19 cellular contexts compared by ENCODE assay signal in the genomic region with DNA sequence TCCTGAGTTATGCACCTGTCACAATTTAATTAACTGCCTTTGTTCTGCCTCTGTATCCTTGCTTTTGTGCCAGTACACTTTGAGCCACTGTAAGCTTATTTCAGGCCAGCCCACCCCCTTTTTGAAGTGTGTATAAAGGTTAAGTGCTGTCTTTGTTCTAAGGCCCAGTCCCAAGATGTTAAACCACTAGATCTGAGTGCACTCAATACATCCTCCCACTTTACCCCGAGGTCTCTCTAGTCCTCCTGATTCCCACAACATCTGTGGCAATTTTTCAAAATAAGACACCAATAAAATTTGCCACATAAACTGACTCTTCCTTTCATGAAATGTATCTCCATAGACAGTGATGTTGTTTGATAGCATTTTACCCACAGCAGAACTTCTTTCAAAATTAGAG.
A peak's percentile ranks its signal among the peaks of the same experiment; 100 is the strongest.
DNase-seq lines count a peak whose midpoint lies in the region; ATAC-seq and TF ChIP-seq lines count a peak whose summit lies in the region.
"Had no signal": no experiment of that assay in that cellular context is flagged by ENCODE, and none has a peak within 500 bp of the region (broad histone marks: within the 10 kb centered on the region; RNA-seq: fewer than 3 reads in every experiment).

No MANE protein-coding gene starts in this region.

- no peaks in the 10 kb centered on the region for H3K4me1 Mint-ChIP-seq in MCF 10A (ENCODE audit: insufficient read depth, unreplicated experiment)
- peaks cover 0 to 6% (median 0%) of the 10 kb centered on the region in 7 donors for H3K4me1 Mint-ChIP-seq in naive thymus-derived CD4-positive, alpha-beta T cell

- ATAC-seq in HG02798 (IDR thresholded peaks at IDR 0.05; ENCODE audit: poor library complexity, unreplicated experiment) (no peak), GM19351 (IDR thresholded peaks at IDR 0.05; ENCODE audit: unreplicated experiment) (no peak)
- no peak for ATAC-seq in naive thymus-derived CD4-positive, alpha-beta T cell
- ATAC-seq: Right ventricle myocardium inferior, SK-N-SH treated with all-trans-retinoic acid at 6 μM for 48 hours had no signal

- H3K4me2 ChIP-seq in mammary epithelial cell (ENCODE audit: insufficient read depth, low read depth, low read length), result no peak overlapping the region
- H3K4me2 ChIP-seq: KMS-11 had no signal

- peaks cover 21% of the 10 kb centered on the region for H3K9me3 Mint-ChIP-seq in MCF 10A (ENCODE audit: unreplicated experiment)
- peaks cover 0 to 83% (median 38%) of the 10 kb centered on the region in 11 donors for H3K9me3 Mint-ChIP-seq in naive thymus-derived CD4-positive, alpha-beta T cell

- no peaks in the 10 kb centered on the region for H4K20me1 ChIP-seq in mammary epithelial cell (ENCODE audit: insufficient read depth, low read length)

- H3K27ac Mint-ChIP-seq in MCF 10A (ENCODE audit: low read depth, unreplicated experiment), result no peak overlapping the region
- H3K27ac Mint-ChIP-seq in naive thymus-derived CD4-positive, alpha-beta T cell, result no peak overlapping the region
- H3K27ac Mint-ChIP-seq: HFFc6 had no signal

- DNase-seq in MCF 10A (ENCODE audit: unreplicated experiment) (peak; percentile 4), mammary epithelial cell (no peak), OCI-M1 (lab: John Stamatoyannopoulos, UW) (peak; percentile 53), epithelial cell of esophagus (ENCODE audit: low read depth) (peak; percentile 0), NCI-H1092 treated with DMSO at 0.1 percent for 48 hours (lab: John Stamatoyannopoulos, UW) (no peak)
- no peak for DNase-seq in naive thymus-derived CD4-positive, alpha-beta T cell
- DNase-seq: DMS79, GOT3, HFFc6, NCI-H1417 treated with DMSO at 0.1 percent for 48 hours, NCI-H2107, NCI-H446, NCI-H748 treated with DMSO at 0.1 percent for 48 hours had no signal

- H3K27ac ChIP-seq in mammary epithelial cell (ENCODE audit: insufficient read depth, low read depth, low read length), result no peak overlapping the region
- no peak overlapping the region for H3K27ac ChIP-seq in naive thymus-derived CD4-positive, alpha-beta T cell (ENCODE audit: low read depth, low read length)
- H3K27ac ChIP-seq: C4-2B, KMS-11 had no signal

- in situ Hi-C loops in mammary epithelial cell (cut with MboI; ENCODE audit: low sequenced_read_pairs in 2 of 2), result no loop called here

- CTCF ChIA-PET in MCF 10A (lab: Yijun Ruan, JAX), result no interaction called here
- CTCF ChIA-PET in mammary epithelial cell (lab: Charles Lee; ENCODE audit: low non-redundant PET), result no interaction called here
- CTCF ChIA-PET in naive thymus-derived CD4-positive, alpha-beta T cell (lab: Charles Lee), result no interaction called here

- H3K4me1 ChIP-seq in mammary epithelial cell (ENCODE audit: insufficient read depth, low read length), result no peaks in the 10 kb centered on the region
- no peaks in the 10 kb centered on the region for H3K4me1 ChIP-seq in naive thymus-derived CD4-positive, alpha-beta T cell (ENCODE audit: control insufficient read depth in 2 of 2, insufficient read depth in 2 of 2, low read length in 2 of 2)

- peaks cover 14% of the 10 kb centered on the region for H3K9me3 ChIP-seq in mammary epithelial cell (replicated peaks; ENCODE audit: insufficient read depth, low read length)
- H3K9me3 ChIP-seq in naive thymus-derived CD4-positive, alpha-beta T cell (ENCODE audit: control insufficient read depth in 2 of 3, low read length in 3 of 3), result peaks cover 0 to 25% (median 0%) of the 10 kb centered on the region in 3 experiments

- no peak overlapping the region for H3K9ac ChIP-seq in mammary epithelial cell (ENCODE audit: insufficient read depth, low read length)
- H3K9ac ChIP-seq: KMS-11 had no signal

- H3K27me3 ChIP-seq in mammary epithelial cell (ENCODE audit: insufficient read depth, low read length), result no peaks in the 10 kb centered on the region
- H3K27me3 ChIP-seq in naive thymus-derived CD4-positive, alpha-beta T cell (ENCODE audit: control insufficient read depth in 2 of 2, insufficient read depth in 2 of 2, low read length in 2 of 2), result no peaks in the 10 kb centered on the region

- no peak overlapping the region for H3K4me3 Mint-ChIP-seq in MCF 10A (ENCODE audit: unreplicated experiment)
- no peak overlapping the region for H3K4me3 Mint-ChIP-seq in naive thymus-derived CD4-positive, alpha-beta T cell
- H3K4me3 Mint-ChIP-seq: HFFc6 had no signal

- POLR2A ChIA-PET in MCF 10A (lab: Yijun Ruan, JAX), result no interaction called here
- POLR2A ChIA-PET in naive thymus-derived CD4-positive, alpha-beta T cell (lab: Charles Lee), result no interaction called here

- peaks cover under 1% of the 10 kb centered on the region for H3K36me3 Mint-ChIP-seq in MCF 10A (ENCODE audit: insufficient read depth, unreplicated experiment)
- H3K36me3 Mint-ChIP-seq in naive thymus-derived CD4-positive, alpha-beta T cell, result peaks cover 0 to 63% (median 48%) of the 10 kb centered on the region in 5 donors

- TF ChIP-seq CTCF in MCF 10A (IDR thresholded peaks at IDR 0.05; ENCODE audit: unreplicated experiment) (no peak), mammary epithelial cell (conservative IDR thresholded peaks at IDR 0.05 in 1 of 2, IDR thresholded peaks at IDR 0.05 in 1 of 2; ENCODE audit: extremely low read depth in 1 of 2, insufficient read depth in 1 of 2, low read depth in 1 of 2, low read length in 2 of 2) (no peak), epithelial cell of esophagus (IDR thresholded peaks at IDR 0.05; ENCODE audit: insufficient read depth, low read depth, low read length, missing control alignments) (no peak)

- no peaks in the 10 kb centered on the region for H3K27me3 Mint-ChIP-seq in MCF 10A (ENCODE audit: insufficient read depth, unreplicated experiment)
- no peaks in the 10 kb centered on the region for H3K27me3 Mint-ChIP-seq in naive thymus-derived CD4-positive, alpha-beta T cell

- no peaks in the 10 kb centered on the region for H3K36me3 ChIP-seq in mammary epithelial cell (ENCODE audit: insufficient read depth, low read length)
- H3K36me3 ChIP-seq in naive thymus-derived CD4-positive, alpha-beta T cell (ENCODE audit: control insufficient read depth in 2 of 3, insufficient read depth in 3 of 3, low read length in 3 of 3), result peaks cover 0 to 12% (median 0%) of the 10 kb centered on the region in 3 experiments

- 50% methylated on average over 1 of the region's 1 CpG for WGBS in mammary epithelial cell (ENCODE audit: low coverage, missing lambda C conversion rate)

- no TSS peak for BruUV-seq in MCF 10A (replicated peaks; lab: Mats Ljungman, UMichigan)
- no TSS peak for BruUV-seq in mammary epithelial cell (replicated peaks; lab: Mats Ljungman, UMichigan)

- dilution Hi-C loops in mammary epithelial cell (cut with HindIII; ENCODE audit: low sequenced_read_pairs), result no loop called here

- H3K79me2 ChIP-seq in mammary epithelial cell (ENCODE audit: insufficient read depth, low read length), result no peaks in the 10 kb centered on the region

- H3K4me3 ChIP-seq in mammary epithelial cell (replicated peaks in 1 of 3; ENCODE audit: insufficient read depth in 1 of 3, low read depth in 2 of 3, low read length in 3 of 3) (no peak overlapping the region), epithelial cell of esophagus (ENCODE audit: low read length) (no peak overlapping the region)
- H3K4me3 ChIP-seq in naive thymus-derived CD4-positive, alpha-beta T cell (ENCODE audit: low read length), result no peak overlapping the region

- intact Hi-C loops in MCF 10A (cut with micrococcal nuclease), result no loop called here
- intact Hi-C loops in mammary epithelial cell (cut with micrococcal nuclease), result no loop called here
- intact Hi-C loops in naive thymus-derived CD4-positive, alpha-beta T cell (cut with micrococcal nuclease), result no loop called here

- H2AFZ ChIP-seq in mammary epithelial cell (ENCODE audit: low read depth, low read length), result no peak overlapping the region

Comparison
In these comparisons a context has a peak if more than half of its experiments do, and no peak if none do; other contexts are left out.
1. DNase-seq: peak in MCF 10A (single experiment), OCI-M1 (single experiment) and epithelial cell of esophagus (single experiment); none in mammary epithelial cell (single experiment), naive thymus-derived CD4-positive, alpha-beta T cell (0 of 9) and NCI-H1092 treated with DMSO at 0.1 percent for 48 hours (single experiment).